In genomic region chr2:159713691-159714585, GRCh38 we compare ENCODE assay signal across 8 cellular contexts. TPM values are rescaled to one million over a fixed set of nuclear protein-coding genes. Genes with fewer than 3 reads are reported as not detected.
DNase-seq lines count a peak whose midpoint lies in the region; ATAC-seq lines count a peak whose summit lies in the region.

No MANE protein-coding gene starts in this region.

- no peaks in the 10 kb centered on the region for H3K9me3 ChIP-seq in NT2/D1 (ENCODE audit: insufficient read depth, low read length)

- peaks cover 54% of the 10 kb centered on the region for H3K36me3 ChIP-seq in NT2/D1 (ENCODE audit: insufficient read depth, insufficient read length, low read length)

- peak overlapping the region; percentile 100 for H3K27ac Mint-ChIP-seq in activated CD4-positive, alpha-beta T cell treated with anti-CD3 and anti-CD28 coated beads, Interleukin-2, amount 10 ng/mL, durations not matched to agents 7 days and 5 days
- H3K27ac Mint-ChIP-seq in naive thymus-derived CD8-positive, alpha-beta T cell, result peak overlapping the region; percentile 94 to 100 (median 100)

- peaks cover 51% of the 10 kb centered on the region for H3K36me3 Mint-ChIP-seq in activated CD4-positive, alpha-beta T cell treated with anti-CD3 and anti-CD28 coated beads, Interleukin-2, amount 10 ng/mL, durations not matched to agents 7 days and 5 days (ENCODE audit: low read depth)
- peaks cover 0 to 42% (median 14%) of the 10 kb centered on the region in 3 donors for H3K36me3 Mint-ChIP-seq in naive thymus-derived CD8-positive, alpha-beta T cell

- no peaks in the 10 kb centered on the region for H3K27me3 ChIP-seq in NT2/D1 (ENCODE audit: insufficient read depth, insufficient read length)

- CTCF ChIA-PET in activated CD4-positive, alpha-beta T cell treated with anti-CD3 and anti-CD28 coated beads, Interleukin-2, amount 10 ng/mL, durations not matched to agents 7 days and 5 days (lab: Charles Lee), result interaction anchor here (0.8 to 1.0 kb wide), 2 partner anchors 16 to 217 kb away, joined by 3 read pairs; no protein-coding TSS in a partner anchor

- H3K4me1 ChIP-seq in NT2/D1 (ENCODE audit: insufficient read depth, insufficient read length), result peaks cover 2% of the 10 kb centered on the region

- H3K9me3 Mint-ChIP-seq in activated CD4-positive, alpha-beta T cell treated with anti-CD3 and anti-CD28 coated beads, Interleukin-2, amount 10 ng/mL, durations not matched to agents 7 days and 5 days, result no peaks in the 10 kb centered on the region
- peaks cover 0 to 2% (median 0%) of the 10 kb centered on the region in 9 donors for H3K9me3 Mint-ChIP-seq in naive thymus-derived CD8-positive, alpha-beta T cell

- H3K27me3 Mint-ChIP-seq in activated CD4-positive, alpha-beta T cell treated with anti-CD3 and anti-CD28 coated beads, Interleukin-2, amount 10 ng/mL, durations not matched to agents 7 days and 5 days, result no peaks in the 10 kb centered on the region
- no peaks in the 10 kb centered on the region for H3K27me3 Mint-ChIP-seq in naive thymus-derived CD8-positive, alpha-beta T cell

- ATAC-seq in naive thymus-derived CD8-positive, alpha-beta T cell, result no peak
- no peak for ATAC-seq in GM21619 (IDR thresholded peaks at IDR 0.05; ENCODE audit: unreplicated experiment)
- ATAC-seq in HG03571 (IDR thresholded peaks at IDR 0.05; ENCODE audit: unreplicated experiment), result no peak

- DNase-seq in activated CD4-positive, alpha-beta T cell treated with anti-CD3 and anti-CD28 coated beads, Interleukin-2, amount 10 ng/mL, durations not matched to agents 7 days and 5 days, result no peak
- DNase-seq in activated CD4-positive, alpha-beta T cell treated with anti-CD3 and anti-CD28 coated beads, Interleukin-2, amount 50 U/mL, for 1 hour, result no peak
- DNase-seq in NT2/D1 (ENCODE audit: low read depth, low spot score), result no peak
- DNase-seq in dermis blood vessel endothelial cell, result peak; percentile 55
- DNase-seq in naive thymus-derived CD8-positive, alpha-beta T cell, result no peak
- no peak for DNase-seq in midbrain (lab: John Stamatoyannopoulos, UW)

- H3K4me3 ChIP-seq in NT2/D1 (ENCODE audit: insufficient read length, low read depth), result peak overlapping the region; percentile 89

- peak overlapping the region; percentile 100 for H3K4me3 Mint-ChIP-seq in activated CD4-positive, alpha-beta T cell treated with anti-CD3 and anti-CD28 coated beads, Interleukin-2, amount 10 ng/mL, durations not matched to agents 7 days and 5 days
- peak overlapping the region; percentile 97 to 100 (median 100) for H3K4me3 Mint-ChIP-seq in naive thymus-derived CD8-positive, alpha-beta T cell

- H3K4me1 Mint-ChIP-seq in activated CD4-positive, alpha-beta T cell treated with anti-CD3 and anti-CD28 coated beads, Interleukin-2, amount 10 ng/mL, durations not matched to agents 7 days and 5 days, result peaks cover 57% of the 10 kb centered on the region
- peaks cover 24 to 79% (median 58%) of the 10 kb centered on the region in 4 donors for H3K4me1 Mint-ChIP-seq in naive thymus-derived CD8-positive, alpha-beta T cell

- POLR2A ChIA-PET in activated CD4-positive, alpha-beta T cell treated with anti-CD3 and anti-CD28 coated beads, Interleukin-2, amount 10 ng/mL, durations not matched to agents 7 days and 5 days (lab: Charles Lee), result no interaction called here
- POLR2A ChIA-PET in naive thymus-derived CD8-positive, alpha-beta T cell (lab: Charles Lee), result interaction anchor here (1.5 to 3.0 kb wide), 3 partner anchors 16 to 198 kb away, joined by 4 to 17 read pairs (median 16); no protein-coding TSS in a partner anchor

- peak overlapping the region; percentile 98 for H3K9ac ChIP-seq in NT2/D1 (ENCODE audit: insufficient read length, low read depth)

RNA-seq across cellular contexts. Expression of gene MARCHF7, which starts 1.6 kb away (rescaled TPM):
- 10 to 100 TPM; 75.7 to 96.3 TPM for total RNA-seq in activated CD4-positive, alpha-beta T cell treated with anti-CD3 and anti-CD28 coated beads, Interleukin-2, amount 10 ng/mL, durations not matched to agents 7 days and 5 days
- total RNA-seq in dermis blood vessel endothelial cell, result 174 and 193 TPM in 2 replicates
- 100 to 1,000 TPM; 145 to 156 TPM for total RNA-seq in naive thymus-derived CD8-positive, alpha-beta T cell
- 100 to 1,000 TPM; 147 to 158 (median 157) TPM for polyA plus RNA-seq in naive thymus-derived CD8-positive, alpha-beta T cell
